Comparison of ENCODE assay signal across 10 cellular contexts in the genomic region with DNA sequence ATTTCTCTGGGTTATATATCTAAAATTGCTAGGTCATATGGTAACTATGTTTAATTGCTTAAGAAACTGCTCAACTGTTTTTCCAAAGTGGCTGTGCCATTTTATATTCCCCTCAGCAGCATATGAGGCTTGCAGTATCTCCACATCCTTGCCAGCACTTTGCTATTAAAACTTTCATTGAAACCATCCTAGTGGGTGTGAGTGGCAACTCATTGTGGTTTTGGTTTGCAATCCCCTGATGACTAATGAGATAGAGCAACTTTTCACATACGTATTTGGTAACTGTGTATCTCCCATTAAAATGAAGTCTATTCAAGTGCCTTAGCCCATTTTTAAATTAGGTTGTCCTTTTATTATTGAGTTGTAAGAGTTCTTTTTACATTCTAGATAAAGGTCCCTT. TPM values are rescaled to one million over a fixed set of nuclear protein-coding genes. Genes with fewer than 3 reads are reported as not detected.
A peak's percentile ranks its signal among the peaks of the same experiment; 100 is the strongest.
DNase-seq lines count a peak whose midpoint lies in the region; ATAC-seq and TF ChIP-seq lines count a peak whose summit lies in the region.
"Had no signal": no experiment of that assay in that cellular context is flagged by ENCODE, and none has a peak within 500 bp of the region (broad histone marks: within the 10 kb centered on the region; RNA-seq: fewer than 3 reads in every experiment).

No MANE protein-coding gene starts in this region.

- H2AFZ ChIP-seq in KMS-11 (ENCODE audit: low read depth), result no peak overlapping the region

- no peaks in the 10 kb centered on the region for H3K27me3 ChIP-seq in KMS-11 (ENCODE audit: insufficient read depth, low read depth)
- H3K27me3 ChIP-seq in adipocyte (replicated peaks; ENCODE audit: control insufficient read depth, insufficient read depth, low read length), result no peaks in the 10 kb centered on the region
- H3K27me3 ChIP-seq in gastrocnemius medialis, result no peaks in the 10 kb centered on the region
- H3K27me3 ChIP-seq in tibial nerve, result no peaks in the 10 kb centered on the region
- H3K27me3 ChIP-seq: SJCRH30 had no signal

- peaks cover 2% of the 10 kb centered on the region; the same call in 1 of the 2 replicates for H3K36me3 ChIP-seq in KMS-11 (ENCODE audit: insufficient read depth)
- H3K36me3 ChIP-seq in adipocyte (ENCODE audit: control insufficient read depth, insufficient read depth, low read length, severe bottlenecking), result peaks cover 40% of the 10 kb centered on the region
- H3K36me3 ChIP-seq in gastrocnemius medialis, result peaks cover 0 to 27% of the 10 kb centered on the region in 2 donors
- H3K36me3 ChIP-seq in tibial nerve, result peaks cover 0 to 26% (median 0%) of the 10 kb centered on the region in 3 donors

- no peak for TF ChIP-seq EP300 in tibial nerve (IDR thresholded peaks at IDR 0.05)

- TF ChIP-seq CTCF in KMS-11 (conservative IDR thresholded peaks at IDR 0.05; ENCODE audit: low read depth, low read length) (no peak), gastrocnemius medialis (IDR thresholded peaks at IDR 0.05 in 4 of 5, conservative IDR thresholded peaks at IDR 0.05 in 1 of 5) (no peak), tibial nerve (IDR thresholded peaks at IDR 0.05) (no peak)

- H3K9ac ChIP-seq in KMS-11 (no peak overlapping the region), adipocyte (ENCODE audit: low read length) (no peak overlapping the region)

- H3K4me3 ChIP-seq in KMS-11 (IDR thresholded peaks at IDR 0.05; ENCODE audit: insufficient read depth, low read depth, low read length), result no peak overlapping the region
- no peak overlapping the region for H3K4me3 ChIP-seq in adipocyte (ENCODE audit: low read length)
- H3K4me3 ChIP-seq in gastrocnemius medialis, result no peak overlapping the region
- H3K4me3 ChIP-seq in tibial nerve, result no peak overlapping the region
- H3K4me3 ChIP-seq: SJCRH30 had no signal

- peak overlapping the region; percentile 34; the same call in 1 of the 2 replicates for H3K4me2 ChIP-seq in KMS-11

- DNase-seq in GM03348 (ENCODE audit: low spot score), result peak; percentile 82
- DNase-seq in adipocyte (ENCODE audit: low read depth), result peak; percentile 78
- DNase-seq in gastrocnemius medialis, result peak; percentile 26 to 48
- DNase-seq in tibial nerve (ENCODE audit: low spot score in 2 of 2), result no peak
- no peak for DNase-seq in posterior cingulate gyrus
- no peak for DNase-seq in left colon
- DNase-seq: naive B cell had no signal

- H3K4me1 ChIP-seq in KMS-11 (ENCODE audit: low read depth, poor library complexity, severe bottlenecking) (peaks cover 29% of the 10 kb centered on the region), adipocyte (ENCODE audit: control insufficient read depth, insufficient read depth, low read length) (peaks cover 32% of the 10 kb centered on the region), gastrocnemius medialis (peaks cover 42 to 68% of the 10 kb centered on the region in 2 donors), tibial nerve (peaks cover 0 to 25% (median 4%) of the 10 kb centered on the region in 4 donors)

- WGBS in tibial nerve, 2 donors, result 9 to 25% methylated on average over 1 of the region's 1 CpG

- no peak overlapping the region for H3K27ac ChIP-seq in KMS-11
- peak overlapping the region; percentile 47 to 83 (median 68) for H3K27ac ChIP-seq in gastrocnemius medialis
- H3K27ac ChIP-seq in tibial nerve, result no peak overlapping the region
- H3K27ac ChIP-seq: SJCRH30 had no signal

- ATAC-seq in GM21576 (IDR thresholded peaks at IDR 0.05; ENCODE audit: unreplicated experiment) (peak; percentile 68), gastrocnemius medialis (peak; percentile 80 to 92), left colon (no peak)

- intact Hi-C loops in gastrocnemius medialis (cut with DNase I; ENCODE audit: low total_unique reads), result no loop called here
- intact Hi-C loops in posterior cingulate gyrus (cut with DNase I), result no loop called here
- intact Hi-C loops in left colon (cut with DNase I, micrococcal nuclease), result no loop called here

- in situ Hi-C loops in gastrocnemius medialis (cut with MboI; ENCODE audit: low sequenced_read_pairs in 4 of 4), result no loop called here

- H3K79me2 ChIP-seq in KMS-11 (ENCODE audit: insufficient read depth, low read depth), result peaks cover 28% of the 10 kb centered on the region; the same call in 1 of the 2 replicates

- no peaks in the 10 kb centered on the region for H3K9me3 ChIP-seq in adipocyte (ENCODE audit: control insufficient read depth, low read length)
- no peaks in the 10 kb centered on the region for H3K9me3 ChIP-seq in gastrocnemius medialis
- no peaks in the 10 kb centered on the region for H3K9me3 ChIP-seq in tibial nerve
- H3K9me3 ChIP-seq: SJCRH30 had no signal

- TF ChIP-seq POLR2A in gastrocnemius medialis (IDR thresholded peaks at IDR 0.05), result no peak
- no peak for TF ChIP-seq POLR2A in tibial nerve (IDR thresholded peaks at IDR 0.05)

- H4K20me1 ChIP-seq in KMS-11 (ENCODE audit: insufficient read depth), result peaks cover 32% of the 10 kb centered on the region

RNA-seq across cellular contexts. Expression of a gene that starts 17.3 kb away (rescaled TPM):
- total RNA-seq in gastrocnemius medialis, result 100 to 1,000 TPM; 108 to 119 (median 112) TPM
- total RNA-seq in tibial nerve, result 10 to 100 TPM; 36.8 to 46.5 (median 41.8) TPM
- total RNA-seq in left colon, result 10 to 100 TPM; 57.4 to 59.0 TPM

Comparison
In these comparisons a context has a peak if more than half of its experiments do, and no peak if none do; other contexts are left out.
1. DNase-seq: peak in GM03348 (single experiment), adipocyte (single experiment) and gastrocnemius medialis (2 of 2); none in tibial nerve (0 of 2), posterior cingulate gyrus (0 of 10) and left colon (0 of 2).
2. H3K27ac ChIP-seq: peak in gastrocnemius medialis (4 of 4); none in KMS-11 (single experiment) and tibial nerve (0 of 4).